ENCODE assay signal across 7 cellular contexts in the genomic region with DNA sequence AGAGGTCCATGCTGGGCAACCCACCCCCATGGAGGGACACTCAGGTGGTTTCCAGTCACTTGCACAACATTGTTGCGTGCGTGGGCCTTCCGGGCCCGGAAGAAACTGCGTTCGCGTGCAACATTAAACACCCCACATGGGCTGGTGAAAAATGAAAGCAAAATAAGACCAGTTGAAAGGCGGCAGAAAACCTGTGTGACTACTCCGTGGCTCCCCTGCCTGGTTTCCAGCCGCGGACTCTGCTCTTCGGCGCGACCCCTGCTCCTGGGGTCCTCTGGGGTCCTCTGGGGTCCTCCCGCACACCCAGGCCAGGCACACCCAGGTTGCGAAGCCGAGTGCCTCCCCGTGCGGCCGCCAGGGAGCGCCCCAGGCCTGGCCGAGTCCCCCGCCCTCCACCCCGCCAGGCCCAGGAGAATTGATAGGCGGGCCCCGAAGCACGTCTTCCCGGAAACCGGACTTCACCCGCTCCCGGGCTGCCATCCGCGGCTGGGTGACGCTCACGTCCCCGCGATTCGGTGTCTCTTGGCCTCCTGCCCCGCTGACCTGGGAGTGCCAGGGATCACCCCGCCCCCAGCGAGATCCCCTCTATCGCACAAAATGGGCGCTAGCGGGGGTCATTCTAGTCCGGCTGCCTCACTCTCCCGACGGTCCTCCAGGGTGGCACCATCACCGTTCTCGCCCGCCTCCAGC. TPM values are rescaled to one million over a fixed set of nuclear protein-coding genes. Genes with fewer than 3 reads are reported as not detected.
DNase-seq lines count a peak whose midpoint lies in the region; ATAC-seq and TF ChIP-seq lines count a peak whose summit lies in the region.

No MANE protein-coding gene starts in this region.

- H3K9me3 ChIP-seq in Panc1 (ENCODE audit: control insufficient read depth, insufficient read depth, low read depth, low read length) (no peaks in the 10 kb centered on the region), right atrium auricular region (no peaks in the 10 kb centered on the region)

- no peaks in the 10 kb centered on the region for H3K9me3 Mint-ChIP-seq in activated naive CD4-positive, alpha-beta T cell treated with anti-CD3 and anti-CD28 coated beads, Interleukin-2, amount 10 ng/mL, durations not matched to agents 7 days and 5 days

- H3K27ac Mint-ChIP-seq in activated naive CD4-positive, alpha-beta T cell treated with anti-CD3 and anti-CD28 coated beads, Interleukin-2, amount 10 ng/mL, durations not matched to agents 7 days and 5 days: peak overlapping the region; percentile 99

- peak overlapping the region; percentile 93 for H3K4me3 Mint-ChIP-seq in activated naive CD4-positive, alpha-beta T cell treated with anti-CD3 and anti-CD28 coated beads, Interleukin-2, amount 10 ng/mL, durations not matched to agents 7 days and 5 days

- in situ Hi-C loops in Panc1 (cut with HindIII; ENCODE audit: low pct_unique_long_range_greater_than_20kb, low sequenced_read_pairs): no loop called here

- no TSS peak for BruUV-seq in Panc1 (replicated peaks; lab: Mats Ljungman, UMichigan)

- H3K4me3 ChIP-seq in Panc1 (ENCODE audit: low read depth in 2 of 2, low read length in 2 of 2) (peak overlapping the region; percentile 42 to 46), right atrium auricular region (peak overlapping the region; percentile 20 to 47)

- peak overlapping the region; percentile 48 for H3K27ac ChIP-seq in Panc1 (ENCODE audit: low read length)
- peak overlapping the region in 1 of 2 donors; percentile 49 for H3K27ac ChIP-seq in right atrium auricular region

- H3K27me3 ChIP-seq in Panc1 (ENCODE audit: control insufficient read depth, insufficient read depth, low read length) (no peaks in the 10 kb centered on the region; the same call in 1 of the 2 replicates), right atrium auricular region (no peaks in the 10 kb centered on the region)

- peak; percentile 90 for TF ChIP-seq CTCF in Panc1 (IDR thresholded peaks at IDR 0.05)
- TF ChIP-seq CTCF in right atrium auricular region (IDR thresholded peaks at IDR 0.05): peak in 1 of 2 donors; percentile 80

- CTCF ChIA-PET in Panc1 (lab: Charles Lee): interaction anchor here (0.9 kb wide), 1 partner anchor 30 kb away, joined by 5 read pairs; no protein-coding TSS in a partner anchor
- CTCF ChIA-PET in activated naive CD4-positive, alpha-beta T cell treated with anti-CD3 and anti-CD28 coated beads, Interleukin-2, amount 10 ng/mL, durations not matched to agents 7 days and 5 days (lab: Charles Lee): interaction anchor here (0.6 to 1.8 kb wide), 7 partner anchors 22 to 106 kb away, joined by 3 to 8 read pairs (median 4); no protein-coding TSS in a partner anchor

- DNase-seq in Panc1 (ENCODE audit: low read depth, low spot score) (no peak), right atrium auricular region (ENCODE audit: low spot score) (no peak), NCI-H446 (lab: John Stamatoyannopoulos, UW) (no peak)
- DNase-seq in activated naive CD4-positive, alpha-beta T cell treated with anti-CD3 and anti-CD28 coated beads, Interleukin-2, amount 10 ng/mL, durations not matched to agents 7 days and 5 days: peak; percentile 84
- DNase-seq in stimulated activated CD4-positive, alpha-beta T cell treated with anti-CD3 and anti-CD28 coated beads, Interleukin-15, amount 100 ng/mL, for 1 hour (ENCODE audit: low read depth in 1 of 2, low spot score in 1 of 2): peak; percentile 48 to 57

- peaks cover 18% of the 10 kb centered on the region for H3K36me3 Mint-ChIP-seq in activated naive CD4-positive, alpha-beta T cell treated with anti-CD3 and anti-CD28 coated beads, Interleukin-2, amount 10 ng/mL, durations not matched to agents 7 days and 5 days

- no peaks in the 10 kb centered on the region; the same call in 1 of the 2 replicates for H3K4me1 ChIP-seq in Panc1 (ENCODE audit: control insufficient read depth, insufficient read depth, low read length)
- H3K4me1 ChIP-seq in right atrium auricular region: peaks cover 0 to 12% of the 10 kb centered on the region in 2 donors

- intact Hi-C loops in Panc1 (cut with micrococcal nuclease; ENCODE audit: unreplicated experiment): no loop called here

- peaks cover 43% of the 10 kb centered on the region for H3K4me1 Mint-ChIP-seq in activated naive CD4-positive, alpha-beta T cell treated with anti-CD3 and anti-CD28 coated beads, Interleukin-2, amount 10 ng/mL, durations not matched to agents 7 days and 5 days

- no peaks in the 10 kb centered on the region for H3K36me3 ChIP-seq in Panc1 (ENCODE audit: control insufficient read depth, insufficient read depth, low read length)
- H3K36me3 ChIP-seq in right atrium auricular region: no peaks in the 10 kb centered on the region

- POLR2A ChIA-PET in Panc1 (lab: Charles Lee): no interaction called here

- peak; percentile 55 for ATAC-seq in GM18861 (IDR thresholded peaks at IDR 0.05; ENCODE audit: unreplicated experiment)
- ATAC-seq in HG03066 (IDR thresholded peaks at IDR 0.05; ENCODE audit: low read depth, unreplicated experiment): peak; percentile 67
- peak; percentile 89 for ATAC-seq in Panc1

- H3K27me3 Mint-ChIP-seq in activated naive CD4-positive, alpha-beta T cell treated with anti-CD3 and anti-CD28 coated beads, Interleukin-2, amount 10 ng/mL, durations not matched to agents 7 days and 5 days: no peaks in the 10 kb centered on the region

RNA-seq across cellular contexts. Expression of a gene that starts 1.9 kb away (rescaled TPM):
- 0.10 TPM for total RNA-seq in Panc1 (2021; ENCODE audit: unreplicated experiment)
- not detected for polyA plus RNA-seq in Panc1 (2012; ENCODE audit: insufficient read length)
- under 1 TPM in 1 of 2 donors, not detected in 1; 0.12 TPM for total RNA-seq in right atrium auricular region

Comparison
In these comparisons a context has a peak if more than half of its experiments do, and no peak if none do; other contexts are left out.
1. DNase-seq: peak in activated naive CD4-positive, alpha-beta T cell treated with anti-CD3 and anti-CD28 coated beads, Interleukin-2, amount 10 ng/mL, durations not matched to agents 7 days and 5 days (single experiment) and stimulated activated CD4-positive, alpha-beta T cell treated with anti-CD3 and anti-CD28 coated beads, Interleukin-15, amount 100 ng/mL, for 1 hour (2 of 2); none in Panc1 (single experiment), right atrium auricular region (single experiment) and NCI-H446 (0 of 2).
2. Peak in every context shown above with its lines, with median percentiles within 50 percentile points of each other: ATAC-seq.